2 cellular contexts compared by ENCODE assay signal in the genomic region with DNA sequence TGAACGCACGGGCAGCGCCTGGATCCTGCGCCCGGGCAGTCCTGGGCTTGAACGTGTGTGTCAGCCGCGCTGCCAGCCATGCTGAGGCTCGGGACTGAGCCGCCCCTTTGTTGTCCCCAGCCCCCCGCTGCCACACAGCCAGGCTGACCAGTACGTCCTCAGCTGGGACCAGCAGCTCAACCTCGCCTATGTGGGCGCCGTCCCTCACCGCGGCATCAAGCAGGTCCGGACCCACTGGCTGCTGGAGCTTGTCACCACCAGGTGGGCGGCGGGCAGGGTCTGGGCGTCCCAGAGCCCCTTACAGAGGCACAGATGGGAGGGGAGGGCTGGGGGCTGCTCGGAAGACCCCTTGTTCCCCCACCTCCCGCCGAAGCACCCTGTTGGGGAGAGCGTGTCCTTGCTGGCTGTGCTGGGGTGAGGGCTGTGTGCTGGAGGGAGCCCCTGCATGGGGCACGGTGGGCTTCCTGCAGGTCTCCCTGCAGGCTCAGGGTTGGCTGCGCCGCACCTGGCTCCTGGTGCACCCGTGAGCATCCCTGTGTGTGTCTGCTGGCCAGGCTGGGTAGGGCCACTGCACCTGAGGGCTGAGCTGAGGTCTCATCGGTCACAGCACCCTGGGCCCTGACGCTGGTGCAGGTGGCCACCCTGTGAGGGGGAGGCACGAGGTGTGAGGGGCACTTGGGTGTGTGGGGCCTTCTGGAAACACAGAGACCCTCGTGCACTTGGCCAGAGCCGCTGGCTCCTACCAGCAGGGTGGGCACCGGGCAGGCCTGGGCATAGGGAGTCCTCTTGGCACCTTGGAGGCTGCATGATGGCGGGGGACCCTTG.
TF ChIP-seq lines count a peak whose summit lies in the region.

No MANE protein-coding gene starts in this region.

TF ChIP-seq in SK-N-SH, 30 proteins besides CTCF, POLR2A, EP300 and RAD21 (continued from another document):
- TF ChIP-seq, protein P1, sequence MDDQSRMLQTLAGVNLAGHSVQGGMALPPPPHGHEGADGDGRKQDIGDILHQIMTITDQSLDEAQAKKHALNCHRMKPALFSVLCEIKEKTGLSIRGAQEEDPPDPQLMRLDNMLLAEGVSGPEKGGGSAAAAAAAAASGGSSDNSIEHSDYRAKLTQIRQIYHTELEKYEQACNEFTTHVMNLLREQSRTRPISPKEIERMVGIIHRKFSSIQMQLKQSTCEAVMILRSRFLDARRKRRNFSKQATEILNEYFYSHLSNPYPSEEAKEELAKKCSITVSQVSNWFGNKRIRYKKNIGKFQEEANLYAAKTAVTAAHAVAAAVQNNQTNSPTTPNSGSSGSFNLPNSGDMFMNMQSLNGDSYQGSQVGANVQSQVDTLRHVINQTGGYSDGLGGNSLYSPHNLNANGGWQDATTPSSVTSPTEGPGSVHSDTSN (IDR thresholded peaks at IDR 0.05): no peak
- TF ChIP-seq GATA2 (CRISPR knock-in tag; IDR thresholded peaks at IDR 0.05): no peak
- no peak for TF ChIP-seq MEF2A (IDR thresholded peaks at IDR 0.05; ENCODE audit: borderline replicate concordance, low read depth)
- no peak for TF ChIP-seq EZH2phosphoT487 (IDR thresholded peaks at IDR 0.05; ENCODE audit: borderline replicate concordance, low read depth)
- TF ChIP-seq ELF1 (IDR thresholded peaks at IDR 0.05): no peak
- TF ChIP-seq JUND (IDR thresholded peaks at IDR 0.05): no peak
- TF ChIP-seq, protein P2, sequence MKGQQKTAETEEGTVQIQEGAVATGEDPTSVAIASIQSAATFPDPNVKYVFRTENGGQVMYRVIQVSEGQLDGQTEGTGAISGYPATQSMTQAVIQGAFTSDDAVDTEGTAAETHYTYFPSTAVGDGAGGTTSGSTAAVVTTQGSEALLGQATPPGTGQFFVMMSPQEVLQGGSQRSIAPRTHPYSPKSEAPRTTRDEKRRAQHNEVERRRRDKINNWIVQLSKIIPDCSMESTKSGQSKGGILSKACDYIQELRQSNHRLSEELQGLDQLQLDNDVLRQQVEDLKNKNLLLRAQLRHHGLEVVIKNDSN (IDR thresholded peaks at IDR 0.05; ENCODE audit: borderline replicate concordance, low read depth): no peak
- TF ChIP-seq ZBTB33 (IDR thresholded peaks at IDR 0.05; ENCODE audit: borderline replicate concordance, low read depth): no peak
- TF ChIP-seq NRF1 (IDR thresholded peaks at IDR 0.05; ENCODE audit: low read depth, low read length): no peak
- TF ChIP-seq TEAD4 (IDR thresholded peaks at IDR 0.05; ENCODE audit: borderline replicate concordance, insufficient read depth): no peak
- no peak for TF ChIP-seq RCOR1 (IDR thresholded peaks at IDR 0.05; ENCODE audit: low read length)
- TF ChIP-seq USF2 (IDR thresholded peaks at IDR 0.05; ENCODE audit: borderline replicate concordance, low read depth, low read length): no peak

TF ChIP-seq in SK-N-SH treated with all-trans-retinoic acid at 6 μM for 48 hours, 23 proteins besides CTCF, POLR2A, EP300 and RAD21 (continued from another document):
- TF ChIP-seq, protein P3, sequence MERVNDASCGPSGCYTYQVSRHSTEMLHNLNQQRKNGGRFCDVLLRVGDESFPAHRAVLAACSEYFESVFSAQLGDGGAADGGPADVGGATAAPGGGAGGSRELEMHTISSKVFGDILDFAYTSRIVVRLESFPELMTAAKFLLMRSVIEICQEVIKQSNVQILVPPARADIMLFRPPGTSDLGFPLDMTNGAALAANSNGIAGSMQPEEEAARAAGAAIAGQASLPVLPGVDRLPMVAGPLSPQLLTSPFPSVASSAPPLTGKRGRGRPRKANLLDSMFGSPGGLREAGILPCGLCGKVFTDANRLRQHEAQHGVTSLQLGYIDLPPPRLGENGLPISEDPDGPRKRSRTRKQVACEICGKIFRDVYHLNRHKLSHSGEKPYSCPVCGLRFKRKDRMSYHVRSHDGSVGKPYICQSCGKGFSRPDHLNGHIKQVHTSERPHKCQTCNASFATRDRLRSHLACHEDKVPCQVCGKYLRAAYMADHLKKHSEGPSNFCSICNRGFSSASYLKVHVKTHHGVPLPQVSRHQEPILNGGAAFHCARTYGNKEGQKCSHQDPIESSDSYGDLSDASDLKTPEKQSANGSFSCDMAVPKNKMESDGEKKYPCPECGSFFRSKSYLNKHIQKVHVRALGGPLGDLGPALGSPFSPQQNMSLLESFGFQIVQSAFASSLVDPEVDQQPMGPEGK (CRISPR knock-in tag; IDR thresholded peaks at IDR 0.05; ENCODE audit: borderline replicate concordance): no peak
- TF ChIP-seq BACH2 (CRISPR knock-in tag; IDR thresholded peaks at IDR 0.05; ENCODE audit: borderline replicate concordance) (no peak), ARNTL (CRISPR knock-in tag; IDR thresholded peaks at IDR 0.05; ENCODE audit: borderline replicate concordance, low read depth) (no peak), CREB5 (CRISPR knock-in tag; IDR thresholded peaks at IDR 0.05; ENCODE audit: low read depth) (no peak), POU6F1 (CRISPR knock-in tag; IDR thresholded peaks at IDR 0.05; ENCODE audit: borderline replicate concordance, low read depth) (no peak), ZNF565 (CRISPR knock-in tag; conservative IDR thresholded peaks at IDR 0.05; ENCODE audit: low read depth) (no peak), CSDC2 (CRISPR knock-in tag; IDR thresholded peaks at IDR 0.05) (no peak), ISL1 (CRISPR knock-in tag; IDR thresholded peaks at IDR 0.05) (no peak), ZC3H10 (CRISPR knock-in tag; IDR thresholded peaks at IDR 0.05) (no peak), TSHZ2 (CRISPR knock-in tag; IDR thresholded peaks at IDR 0.05) (no peak)
- TF ChIP-seq, protein P4, sequence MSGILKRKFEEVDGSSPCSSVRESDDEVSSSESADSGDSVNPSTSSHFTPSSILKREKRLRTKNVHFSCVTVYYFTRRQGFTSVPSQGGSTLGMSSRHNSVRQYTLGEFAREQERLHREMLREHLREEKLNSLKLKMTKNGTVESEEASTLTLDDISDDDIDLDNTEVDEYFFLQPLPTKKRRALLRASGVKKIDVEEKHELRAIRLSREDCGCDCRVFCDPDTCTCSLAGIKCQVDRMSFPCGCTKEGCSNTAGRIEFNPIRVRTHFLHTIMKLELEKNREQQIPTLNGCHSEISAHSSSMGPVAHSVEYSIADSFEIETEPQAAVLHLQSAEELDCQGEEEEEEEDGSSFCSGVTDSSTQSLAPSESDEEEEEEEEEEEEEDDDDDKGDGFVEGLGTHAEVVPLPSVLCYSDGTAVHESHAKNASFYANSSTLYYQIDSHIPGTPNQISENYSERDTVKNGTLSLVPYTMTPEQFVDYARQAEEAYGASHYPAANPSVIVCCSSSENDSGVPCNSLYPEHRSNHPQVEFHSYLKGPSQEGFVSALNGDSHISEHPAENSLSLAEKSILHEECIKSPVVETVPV (CRISPR knock-in tag; IDR thresholded peaks at IDR 0.05): no peak
